ENCODE assay signal across 15 cellular contexts in the genomic region with DNA sequence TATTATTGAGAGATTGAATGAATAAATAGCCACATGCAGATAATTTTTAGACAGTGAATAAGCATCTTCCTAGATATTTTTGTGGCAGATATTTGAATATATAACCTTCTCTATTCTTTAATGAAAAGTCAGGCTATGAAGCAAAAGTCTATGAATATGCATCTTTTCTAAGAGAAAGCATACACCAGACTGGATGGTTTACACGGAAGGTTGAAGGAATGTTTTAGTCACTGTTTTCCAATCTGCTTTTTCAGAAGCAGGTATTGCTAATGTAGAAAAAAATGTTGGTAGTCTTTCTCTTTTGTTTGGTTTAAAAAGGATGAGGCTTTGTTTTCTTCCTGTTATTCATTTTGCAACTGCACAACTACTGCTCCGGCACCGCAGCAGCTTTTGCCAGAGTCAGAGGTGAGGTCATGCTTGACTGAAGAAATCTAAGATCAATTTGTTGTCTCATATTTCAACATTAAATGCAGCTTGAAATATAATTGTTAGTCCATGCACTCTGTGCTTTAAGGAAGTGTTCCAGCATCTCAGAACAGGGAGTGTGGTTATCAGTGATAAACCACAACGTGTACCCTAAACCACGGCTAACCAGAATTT.
DNase-seq lines count a peak whose midpoint lies in the region; ATAC-seq lines count a peak whose summit lies in the region.
"Had no signal": no experiment of that assay in that cellular context is flagged by ENCODE, and none has a peak within 500 bp of the region (broad histone marks: within the 10 kb centered on the region; RNA-seq: fewer than 3 reads in every experiment).

No MANE protein-coding gene starts in this region.

- peak; percentile 27 for DNase-seq in NCI-H748 (lab: John Stamatoyannopoulos, UW; ENCODE audit: unreplicated experiment)
- DNase-seq in NCI-H748 treated with DMSO at 0.1 percent for 48 hours (lab: John Stamatoyannopoulos, UW): no peak
- peak; percentile 25 for DNase-seq in NCI-H69 (lab: John Stamatoyannopoulos, UW)
- no peak for DNase-seq in epithelial cell of prostate (ENCODE audit: low read depth, low spot score)
- no peak for DNase-seq in cerebellum (ENCODE audit: low spot score)
- DNase-seq: activated naive CD4-positive, alpha-beta T cell treated with anti-CD3 and anti-CD28 coated beads, Interleukin-2, amount 50 U/mL, for 16 hours; colonic mucosa; EL; H9; upper lobe of right lung had no signal

- ATAC-seq in HG02840 (IDR thresholded peaks at IDR 0.05; ENCODE audit: low FRiP score, unreplicated experiment): no peak
- no peak for ATAC-seq in GM21576 (IDR thresholded peaks at IDR 0.05; ENCODE audit: unreplicated experiment)
- ATAC-seq in GM18870 (IDR thresholded peaks at IDR 0.05; ENCODE audit: unreplicated experiment): no peak
- ATAC-seq: upper lobe of right lung had no signal

- peak overlapping the region; percentile 58 for H3K27ac ChIP-seq in epithelial cell of prostate
- H3K27ac ChIP-seq: colonic mucosa, parathyroid adenoma, SJSA1, upper lobe of right lung had no signal

Comparison
In these comparisons a context has a peak if more than half of its experiments do, and no peak if none do; other contexts are left out.
1. DNase-seq: peak in NCI-H748 (single experiment) and NCI-H69 (single experiment); none in NCI-H748 treated with DMSO at 0.1 percent for 48 hours (single experiment), epithelial cell of prostate (single experiment) and cerebellum (single experiment).